In the genomic region with DNA sequence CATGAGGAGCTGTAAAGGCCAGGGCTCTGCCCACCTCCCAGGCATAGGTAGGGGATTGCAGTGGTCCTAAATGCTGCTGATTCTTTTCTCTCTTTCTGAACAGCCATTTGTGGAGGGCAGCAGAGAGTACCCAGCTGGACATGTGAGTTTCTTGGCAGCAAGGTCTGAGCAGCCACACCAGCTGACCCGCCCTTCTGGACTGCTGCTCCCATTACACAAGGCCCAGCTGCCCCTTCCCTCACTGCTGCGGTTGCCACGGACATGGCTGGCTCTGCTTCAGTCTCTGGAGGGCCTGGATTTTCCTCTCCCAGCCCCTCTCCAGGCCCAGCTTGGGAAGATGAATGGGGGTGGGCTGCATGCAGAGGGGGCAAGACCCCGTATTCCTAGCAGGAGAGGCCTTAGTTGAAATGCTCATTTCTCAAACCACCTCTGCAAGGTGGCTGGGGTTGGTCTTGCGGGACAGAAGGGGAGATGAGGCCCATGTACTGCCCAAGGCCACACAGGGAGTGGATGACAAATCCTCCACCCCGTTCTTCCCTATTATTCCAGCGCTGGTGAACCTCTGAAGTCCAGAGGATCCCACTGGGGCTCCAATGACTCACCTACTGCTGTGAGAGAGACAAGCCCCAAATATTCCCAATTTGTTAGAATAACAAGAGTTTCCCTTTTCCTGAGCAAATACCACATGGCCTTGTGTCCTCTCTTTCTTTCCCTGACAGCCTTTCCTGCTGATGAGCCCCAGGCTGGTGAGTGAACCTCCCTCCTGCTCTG, we compare ENCODE assay signal across 14 cellular contexts. TPM values are rescaled to one million over a fixed set of nuclear protein-coding genes. Genes with fewer than 3 reads are reported as not detected.
DNase-seq lines count a peak whose midpoint lies in the region; ATAC-seq and TF ChIP-seq lines count a peak whose summit lies in the region.
"Had no signal": no experiment of that assay in that cellular context is flagged by ENCODE, and none has a peak within 500 bp of the region (broad histone marks: within the 10 kb centered on the region; RNA-seq: fewer than 3 reads in every experiment).

No MANE protein-coding gene starts in this region.

- dilution Hi-C loops in IMR-90 (cut with HindIII; ENCODE audit: low sequenced_read_pairs, unreplicated experiment): no loop called here

- no peak overlapping the region for H2AK5ac ChIP-seq in IMR-90 (ENCODE audit: low read depth, low read length)

- H3K9me1 ChIP-seq in IMR-90 (ENCODE audit: insufficient read depth, low read length): no peaks in the 10 kb centered on the region

- no peak overlapping the region for H3K18ac ChIP-seq in IMR-90 (ENCODE audit: low read depth, low read length)

- no TSS peak for BruUV-seq in IMR-90 (replicated peaks; lab: Mats Ljungman, UMichigan)

- intact Hi-C loops in IMR-90 (cut with micrococcal nuclease): no loop called here
- intact Hi-C loops in activated CD8-positive, alpha-beta T cell treated with anti-CD3 and anti-CD28 coated beads for 36 hours (cut with micrococcal nuclease): no loop called here

- H3K36me3 Mint-ChIP-seq in activated CD8-positive, alpha-beta T cell treated with anti-CD3 and anti-CD28 coated beads for 36 hours (ENCODE audit: low read depth): no peaks in the 10 kb centered on the region

- no peak overlapping the region for H3K23ac ChIP-seq in IMR-90 (ENCODE audit: low read depth, low read length)

- no peak overlapping the region for H3K27ac Mint-ChIP-seq in activated CD8-positive, alpha-beta T cell treated with anti-CD3 and anti-CD28 coated beads for 36 hours

- ATAC-seq in IMR-90 (ENCODE audit: low read depth): peak; percentile 57
- no peak for ATAC-seq in HG03442 (IDR thresholded peaks at IDR 0.05; ENCODE audit: unreplicated experiment)
- no peak for ATAC-seq in activated CD8-positive, alpha-beta T cell treated with anti-CD3 and anti-CD28 coated beads for 36 hours

- no peak overlapping the region for H3K14ac ChIP-seq in IMR-90 (replicated peaks; ENCODE audit: low read depth, low read length)

- H3K9ac ChIP-seq in IMR-90 (ENCODE audit: low read depth, low read length): no peak overlapping the region
- no peak overlapping the region for H3K9ac ChIP-seq in liver (ENCODE audit: low read depth in 1 of 2, low read length in 2 of 2)

- WGBS in IMR-90 (ENCODE audit: extremely low coverage in 2 of 2, insufficient read length in 1 of 2), 2 experiments: no CpG with 5 or more reads among the region's 7 CpGs
- WGBS in liver: 66% methylated on average over 7 of the region's 7 CpGs

- no peak for TF ChIP-seq POLR2A in IMR-90 (IDR thresholded peaks at IDR 0.05; ENCODE audit: low read depth, low read length)

- no peaks in the 10 kb centered on the region for H4K20me1 ChIP-seq in IMR-90 (ENCODE audit: insufficient read depth, low read length)

- no peak overlapping the region for H3K4ac ChIP-seq in IMR-90 (ENCODE audit: low read depth, low read length)

- in situ Hi-C loops in IMR-90 (cut with MboI; ENCODE audit: low sequenced_read_pairs): no loop called here

- POLR2A ChIA-PET in IMR-90 (lab: Charles Lee; ENCODE audit: unreplicated experiment): no interaction called here
- POLR2A ChIA-PET in activated CD8-positive, alpha-beta T cell treated with anti-CD3 and anti-CD28 coated beads for 36 hours (lab: Charles Lee): no interaction called here

- H3K9me3 Mint-ChIP-seq in activated CD8-positive, alpha-beta T cell treated with anti-CD3 and anti-CD28 coated beads for 36 hours: no peaks in the 10 kb centered on the region

- H4K5ac ChIP-seq in IMR-90 (ENCODE audit: low read depth, low read length): no peak overlapping the region

- H2BK5ac ChIP-seq in IMR-90 (ENCODE audit: low read depth, low read length, poor library complexity, severe bottlenecking): no peak overlapping the region

- CTCF ChIA-PET in IMR-90 (lab: Yijun Ruan, JAX): no interaction called here
- CTCF ChIA-PET in activated CD8-positive, alpha-beta T cell treated with anti-CD3 and anti-CD28 coated beads for 36 hours (lab: Charles Lee): interaction anchor here (0.6 to 0.8 kb wide), 2 partner anchors 126 to 225 kb away, joined by 3 to 4 read pairs; no protein-coding TSS in a partner anchor

- no peak overlapping the region for H4K91ac ChIP-seq in IMR-90 (ENCODE audit: insufficient read depth, low read depth, low read length)

- no peak overlapping the region for H3K4me2 ChIP-seq in IMR-90 (ENCODE audit: low read depth, low read length)

- H3K27ac ChIP-seq in IMR-90 (ENCODE audit: insufficient read depth, low read length): no peak overlapping the region
- H3K27ac ChIP-seq in cingulate gyrus (ENCODE audit: low read depth, low read length): peak overlapping the region; percentile 99
- peak overlapping the region in 1 of 2 donors; percentile 43 for H3K27ac ChIP-seq in liver (ENCODE audit: low read depth in 1 of 2, low read length in 2 of 2)
- peak overlapping the region; percentile 99 for H3K27ac ChIP-seq in temporal lobe (ENCODE audit: low read depth, low read length)

- H3K4me3 ChIP-seq in IMR-90 (ENCODE audit: insufficient read depth, low read depth, low read length) (no peak overlapping the region), liver (ENCODE audit: low read depth in 1 of 3, low read length in 3 of 3) (no peak overlapping the region)

- no peak overlapping the region for H3K4me3 Mint-ChIP-seq in activated CD8-positive, alpha-beta T cell treated with anti-CD3 and anti-CD28 coated beads for 36 hours

- no peak for DNase-seq in IMR-90
- DNase-seq in LoVo (ENCODE audit: low spot score): no peak
- no peak for DNase-seq in activated CD8-positive, alpha-beta T cell treated with anti-CD3 and anti-CD28 coated beads for 36 hours
- no peak for DNase-seq in NCI-H345 (lab: John Stamatoyannopoulos, UW)
- DNase-seq: activated T-cell treated with anti-CD3 and anti-CD28 coated beads for 4 hours; effector CD8-positive, alpha-beta T cell; mesendoderm; NCI-H1417 treated with DMSO at 0.1 percent for 48 hours; SHP77 treated with DMSO at 0.1 percent for 48 hours; stimulated activated CD4-positive, alpha-beta T cell treated with anti-CD3 and anti-CD28 coated beads, Interleukin-4, amount 100 ng/mL, for 24 hours had no signal

- no peak overlapping the region for H2BK15ac ChIP-seq in IMR-90 (ENCODE audit: low read depth, low read length)

- no peaks in the 10 kb centered on the region for H3K36me3 ChIP-seq in IMR-90 (ENCODE audit: control insufficient read depth, insufficient read depth, low read length)
- no peaks in the 10 kb centered on the region for H3K36me3 ChIP-seq in liver (ENCODE audit: control insufficient read depth in 4 of 4, insufficient read depth in 3 of 4, low read depth in 1 of 4, low read length in 3 of 4)

- H3K27me3 Mint-ChIP-seq in activated CD8-positive, alpha-beta T cell treated with anti-CD3 and anti-CD28 coated beads for 36 hours: no peaks in the 10 kb centered on the region

- no peaks in the 10 kb centered on the region for H3K4me1 ChIP-seq in IMR-90 (ENCODE audit: control insufficient read depth, insufficient read depth, low read length)
- H3K4me1 ChIP-seq in liver (ENCODE audit: control insufficient read depth in 4 of 4, insufficient read depth in 4 of 4, low read length in 3 of 4): peaks cover 8 to 33% (median 23%) of the 10 kb centered on the region in 4 donors

- no peak for TF ChIP-seq RAD21 in IMR-90 (IDR thresholded peaks at IDR 0.05; ENCODE audit: low read length)
- peak; percentile 21 to 60 for TF ChIP-seq RAD21 in liver (IDR thresholded peaks at IDR 0.05)

- H3K56ac ChIP-seq in IMR-90 (ENCODE audit: extremely low read depth, insufficient read depth, low read length): no peak overlapping the region

- TF ChIP-seq CTCF in IMR-90 (conservative IDR thresholded peaks at IDR 0.05; ENCODE audit: low read depth, low read length) (no peak), liver (IDR thresholded peaks at IDR 0.05; ENCODE audit: low read depth, low read length, missing input control) (peak; percentile 7)
- no peak for TF ChIP-seq CTCF in activated CD8-positive, alpha-beta T cell treated with anti-CD3 and anti-CD28 coated beads for 36 hours (IDR thresholded peaks at IDR 0.05)

- H4K8ac ChIP-seq in IMR-90 (ENCODE audit: low read depth in 2 of 2, low read length in 2 of 2): no peak overlapping the region

- no peak overlapping the region for H2AK9ac ChIP-seq in IMR-90 (replicated peaks; ENCODE audit: low read depth, low read length, poor library complexity)

- no peak overlapping the region for H2AFZ ChIP-seq in IMR-90 (replicated peaks; ENCODE audit: low read length, poor library complexity)

- H3K79me1 ChIP-seq in IMR-90 (ENCODE audit: low read depth in 1 of 2, low read length in 2 of 2): no peaks in the 10 kb centered on the region

- H3K4me1 Mint-ChIP-seq in activated CD8-positive, alpha-beta T cell treated with anti-CD3 and anti-CD28 coated beads for 36 hours (ENCODE audit: low read depth): no peaks in the 10 kb centered on the region

- peaks cover 7% of the 10 kb centered on the region for H3K27me3 ChIP-seq in IMR-90 (ENCODE audit: control insufficient read depth, insufficient read depth, low read length)
- no peaks in the 10 kb centered on the region for H3K27me3 ChIP-seq in liver (ENCODE audit: control insufficient read depth in 4 of 4, insufficient read depth in 4 of 4, low read length in 3 of 4)

- no peak overlapping the region for H2BK120ac ChIP-seq in IMR-90 (ENCODE audit: low read depth, low read length)

- no peak overlapping the region for H2BK20ac ChIP-seq in IMR-90 (ENCODE audit: low read depth, low read length)

- H3K9me3 ChIP-seq in IMR-90 (ENCODE audit: control insufficient read depth, insufficient read depth, low read length): no peaks in the 10 kb centered on the region
- H3K9me3 ChIP-seq in liver (ENCODE audit: control insufficient read depth in 4 of 4, low read length in 3 of 4): no peaks in the 10 kb centered on the region

RNA-seq across cellular contexts. Expression of a gene that starts 4.7 kb away (rescaled TPM):
- total RNA-seq in IMR-90 (2012; rRNA removed) (not detected in 2 replicates), liver (under 1 TPM in 1 of 2 donors, not detected in 1; 0.98 TPM), temporal lobe (not detected)
- polyA plus RNA-seq in IMR-90 (2012; rRNA removed) (not detected in 2 replicates), liver (under 1 TPM in 1 of 2 donors, not detected in 1; 0.03 TPM)
- polyA plus RNA-seq in IMR-90 (2012; cell fraction: cytosol; rRNA removed): not detected in 2 replicates
- not detected in 2 replicates for polyA plus RNA-seq in IMR-90 (2012; cell fraction: nucleus; rRNA removed; ENCODE audit: low replicate concordance)
- not detected for total RNA-seq in activated CD8-positive, alpha-beta T cell treated with anti-CD3 and anti-CD28 coated beads for 36 hours

RNA-seq across cellular contexts. Expression of a gene that starts 19.6 kb away (rescaled TPM):
- not detected in 2 replicates for total RNA-seq in IMR-90 (2012; rRNA removed)
- not detected in 2 replicates for polyA plus RNA-seq in IMR-90 (2012; rRNA removed)
- not detected in 2 replicates for polyA plus RNA-seq in IMR-90 (2012; cell fraction: cytosol; rRNA removed)
- polyA plus RNA-seq in IMR-90 (2012; cell fraction: nucleus; rRNA removed; ENCODE audit: low replicate concordance): not detected in 2 replicates
- 1 to 10 TPM in 1 of 2 donors, not detected in 1; 1.4 TPM for total RNA-seq in liver
- under 1 TPM in 1 of 2 donors, not detected in 1; 0.03 TPM for polyA plus RNA-seq in liver
- 1.5 TPM for total RNA-seq in temporal lobe
- under 1 TPM; 0.16 to 0.29 TPM for total RNA-seq in activated CD8-positive, alpha-beta T cell treated with anti-CD3 and anti-CD28 coated beads for 36 hours

RNA-seq across cellular contexts. Expression of a gene that starts 26.1 kb away (rescaled TPM):
- total RNA-seq in IMR-90 (2012; rRNA removed): 0.18 TPM in 1 of 2 replicates, not detected in the other
- 0.17 and 0.34 TPM in 2 replicates for polyA plus RNA-seq in IMR-90 (2012; rRNA removed)
- 1.3 and 1.4 TPM in 2 replicates for polyA plus RNA-seq in IMR-90 (2012; cell fraction: cytosol; rRNA removed)
- 0.17 and 0.86 TPM in 2 replicates for polyA plus RNA-seq in IMR-90 (2012; cell fraction: nucleus; rRNA removed; ENCODE audit: low replicate concordance)
- 10 to 100 TPM in 1 of 2 donors, 1 to 10 TPM in 1; 4.4 to 23.8 TPM for total RNA-seq in liver
- 10 to 100 TPM; 65.9 to 86.4 TPM for polyA plus RNA-seq in liver
- total RNA-seq in temporal lobe: 3.0 TPM
- total RNA-seq in activated CD8-positive, alpha-beta T cell treated with anti-CD3 and anti-CD28 coated beads for 36 hours: 10 to 100 TPM; 24.1 to 26.2 TPM

RNA-seq across cellular contexts. Expression of a gene that starts 52.6 kb away (rescaled TPM):
- total RNA-seq in IMR-90 (2012; rRNA removed): not detected in 2 replicates
- not detected in 2 replicates for polyA plus RNA-seq in IMR-90 (2012; rRNA removed)
- polyA plus RNA-seq in IMR-90 (2012; cell fraction: cytosol; rRNA removed): not detected in 2 replicates
- not detected in 2 replicates for polyA plus RNA-seq in IMR-90 (2012; cell fraction: nucleus; rRNA removed; ENCODE audit: low replicate concordance)
- not detected for total RNA-seq in liver
- polyA plus RNA-seq in liver: under 1 TPM; 0.32 to 0.44 TPM
- 0.25 TPM for total RNA-seq in temporal lobe
- total RNA-seq in activated CD8-positive, alpha-beta T cell treated with anti-CD3 and anti-CD28 coated beads for 36 hours: under 1 TPM in 1 of 2 experiments, not detected in 1; 0.38 TPM
